Comparison of ENCODE assay signal across 8 cellular contexts in the genomic region with DNA sequence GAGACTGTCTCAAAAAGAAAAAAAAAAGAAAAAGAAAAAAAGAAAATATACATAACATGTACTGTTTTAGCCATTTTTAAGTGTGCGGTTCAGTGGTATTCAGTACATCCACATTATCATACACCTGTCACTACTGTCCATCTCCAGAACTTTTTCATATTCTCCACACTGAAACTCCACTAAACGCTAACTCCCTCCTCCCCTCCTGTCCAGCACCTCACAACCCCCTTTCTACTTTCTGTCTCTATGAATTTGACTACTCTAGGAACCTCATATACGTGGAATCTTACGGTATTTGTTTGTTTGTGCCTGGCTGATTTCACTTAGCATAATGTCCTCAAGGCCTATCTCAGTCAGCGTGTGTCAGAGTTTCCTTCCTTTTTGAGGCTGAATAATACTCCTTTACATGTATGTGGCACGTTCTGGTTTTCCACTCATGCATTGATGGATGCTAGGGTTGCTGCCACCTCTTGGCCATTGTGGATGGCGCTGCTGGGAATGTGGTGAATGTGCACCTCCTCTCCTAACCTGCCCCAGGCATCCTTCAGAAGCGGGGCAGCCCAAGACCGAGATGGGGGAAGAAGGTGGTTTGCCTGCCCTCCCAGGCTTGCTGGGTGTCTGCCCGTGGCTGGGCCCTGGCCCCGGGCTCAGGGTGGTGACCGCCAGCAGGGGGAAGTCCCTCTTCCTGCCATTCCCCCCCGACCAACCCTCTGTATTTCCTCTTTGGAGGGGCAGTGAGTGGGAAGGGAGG.
DNase-seq lines count a peak whose midpoint lies in the region; ATAC-seq and TF ChIP-seq lines count a peak whose summit lies in the region.

No MANE protein-coding gene starts in this region.

- H3K4me1 ChIP-seq in heart right ventricle (peaks cover 17 to 66% (median 28%) of the 10 kb centered on the region in 9 donors), transverse colon (peaks cover 2 to 27% (median 12%) of the 10 kb centered on the region in 4 donors)

- no peaks in the 10 kb centered on the region for H3K9me3 ChIP-seq in heart right ventricle
- no peaks in the 10 kb centered on the region for H3K9me3 ChIP-seq in transverse colon

- no peak for TF ChIP-seq EP300 in transverse colon (IDR thresholded peaks at IDR 0.05; ENCODE audit: low read depth)

- in situ Hi-C loops in transverse colon (cut with MboI; ENCODE audit: low pct_ligation_motif_present in 1 of 4, low pct_unique_long_range_greater_than_20kb in 1 of 4, low sequenced_read_pairs in 3 of 4): no loop called here

- TF ChIP-seq POLR2A in transverse colon (IDR thresholded peaks at IDR 0.05): no peak

- intact Hi-C loops in heart right ventricle (cut with DNase I) (loop anchor here in 1 of 10 donors (5.0 kb wide), 1 partner anchor 41 kb away; no protein-coding TSS in a partner anchor), left ventricle myocardium superior (cut with micrococcal nuclease) (no loop called here), transverse colon (cut with DNase I; ENCODE audit: low total_unique reads) (no loop called here)

- peaks cover 39% of the 10 kb centered on the region for H3K9me3 Mint-ChIP-seq in glutamatergic neuron (ENCODE audit: unreplicated experiment)

- peaks cover 64% of the 10 kb centered on the region for H3K4me1 Mint-ChIP-seq in glutamatergic neuron (ENCODE audit: low read depth, unreplicated experiment)

- H3K36me3 Mint-ChIP-seq in glutamatergic neuron (ENCODE audit: unreplicated experiment): no peaks in the 10 kb centered on the region

- DNase-seq in heart right ventricle: no peak
- no peak for DNase-seq in left ventricle myocardium superior
- DNase-seq in activated CD4-positive, alpha-beta T cell treated with anti-CD3 and anti-CD28 coated beads for 4 hours: peak; percentile 50 to 52
- DNase-seq in glutamatergic neuron: no peak
- DNase-seq in transverse colon: no peak
- DNase-seq in cortex of kidney (lab: John Stamatoyannopoulos, UW): no peak

- H3K27ac ChIP-seq in heart right ventricle (no peak overlapping the region), transverse colon (no peak overlapping the region)

- ATAC-seq in heart right ventricle (no peak), left ventricle myocardium superior (no peak), GM18909 (IDR thresholded peaks at IDR 0.05; ENCODE audit: poor library complexity, unreplicated experiment) (no peak), HG02852 (IDR thresholded peaks at IDR 0.05; ENCODE audit: unreplicated experiment) (no peak)

- H3K4me3 ChIP-seq in heart right ventricle (no peak overlapping the region), transverse colon (no peak overlapping the region)

- H3K36me3 ChIP-seq in heart right ventricle: no peaks in the 10 kb centered on the region
- no peaks in the 10 kb centered on the region for H3K36me3 ChIP-seq in transverse colon

- TF ChIP-seq CTCF in heart right ventricle (IDR thresholded peaks at IDR 0.05) (peak in 5 of 9 donors; percentile 31 to 47 (median 44)), glutamatergic neuron (IDR thresholded peaks at IDR 0.05; ENCODE audit: partially characterized antibody, unreplicated experiment) (no peak), transverse colon (IDR thresholded peaks at IDR 0.05) (peak in 4 of 5 experiments; percentile 6 to 32 (median 12))

- H3K27ac Mint-ChIP-seq in glutamatergic neuron (ENCODE audit: unreplicated experiment): peak overlapping the region; percentile 71

- peaks cover 42% of the 10 kb centered on the region for H3K27me3 Mint-ChIP-seq in glutamatergic neuron (ENCODE audit: unreplicated experiment)

- no peak overlapping the region for H3K4me3 Mint-ChIP-seq in glutamatergic neuron (ENCODE audit: unreplicated experiment)

- 71 to 75% methylated on average over 13 of the region's 13 CpGs for WGBS in heart right ventricle, 2 donors
- 68 to 74% methylated on average over 6 to 13 of the region's 13 CpGs for WGBS in transverse colon (ENCODE audit: low coverage in 1 of 2), 2 donors

- H3K27me3 ChIP-seq in heart right ventricle: no peaks in the 10 kb centered on the region
- H3K27me3 ChIP-seq in transverse colon: no peaks in the 10 kb centered on the region

Comparison
In these comparisons a context has a peak if more than half of its experiments do, and no peak if none do; other contexts are left out.
1. DNase-seq: peak in activated CD4-positive, alpha-beta T cell treated with anti-CD3 and anti-CD28 coated beads for 4 hours (2 of 2); none in heart right ventricle (0 of 2), left ventricle myocardium superior (single experiment), glutamatergic neuron (single experiment), transverse colon (single experiment) and cortex of kidney (single experiment).